Comparison of ENCODE assay signal across 13 cellular contexts in the genomic region with DNA sequence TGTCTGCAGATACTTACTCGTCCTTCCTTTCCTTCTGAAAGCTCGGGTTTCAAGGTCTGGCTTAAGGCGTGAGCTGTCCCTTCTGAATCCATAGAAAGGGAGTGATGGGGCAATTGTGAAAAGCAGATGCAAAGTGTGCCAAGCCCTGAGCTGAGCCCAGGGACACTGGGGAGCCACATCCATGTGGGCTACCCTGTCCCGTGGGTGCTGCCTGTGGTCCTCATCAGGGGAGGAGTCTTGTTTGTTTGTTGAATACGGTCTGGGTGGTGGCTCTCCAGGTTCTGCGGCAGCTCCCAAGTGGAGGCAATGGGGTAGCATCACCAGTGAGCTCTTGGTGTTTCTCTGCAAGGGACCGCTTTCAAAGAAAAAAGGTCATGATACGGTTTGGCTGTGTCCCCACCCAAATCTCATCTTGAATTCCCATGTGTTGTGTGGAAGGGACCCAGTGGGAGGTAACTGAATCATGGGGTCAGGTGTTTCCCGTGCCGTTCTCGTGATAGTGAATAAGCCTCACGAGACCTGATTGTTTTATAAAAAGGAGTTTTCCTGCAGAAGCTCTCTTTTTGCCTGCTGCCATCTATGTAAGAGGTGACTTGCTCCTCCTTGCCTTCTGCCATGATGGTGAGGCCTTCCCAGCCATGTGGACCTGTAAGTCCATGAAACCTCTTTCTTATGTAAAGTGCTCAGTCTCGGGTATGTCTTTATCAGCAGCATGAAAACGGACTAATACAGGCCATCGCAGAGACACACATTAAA. TPM values are rescaled to one million over a fixed set of nuclear protein-coding genes. Genes with fewer than 3 reads are reported as not detected.
DNase-seq lines count a peak whose midpoint lies in the region; ATAC-seq and TF ChIP-seq lines count a peak whose summit lies in the region.
"Had no signal": no experiment of that assay in that cellular context is flagged by ENCODE, and none has a peak within 500 bp of the region (broad histone marks: within the 10 kb centered on the region; RNA-seq: fewer than 3 reads in every experiment).

No MANE protein-coding gene starts in this region.

- TF ChIP-seq CTCF in KMS-11 (conservative IDR thresholded peaks at IDR 0.05; ENCODE audit: low read depth, low read length) (no peak), osteocyte (IDR thresholded peaks at IDR 0.05) (no peak)

- no peaks in the 10 kb centered on the region for H3K9me3 ChIP-seq in CD4-positive, CD25-positive, alpha-beta regulatory T cell (ENCODE audit: control insufficient read depth in 2 of 2, low read length in 2 of 2)

- H3K4me1 Mint-ChIP-seq in CD4-positive, CD25-positive, alpha-beta regulatory T cell = peaks cover 18 to 40% (median 29%) of the 10 kb centered on the region in 4 donors
- H3K4me1 Mint-ChIP-seq in central memory CD8-positive, alpha-beta T cell = peaks cover 25% of the 10 kb centered on the region
- H3K4me1 Mint-ChIP-seq in osteocyte (ENCODE audit: unreplicated experiment) = peaks cover 16% of the 10 kb centered on the region

- peaks cover 12% of the 10 kb centered on the region for H3K36me3 ChIP-seq in CD4-positive, CD25-positive, alpha-beta regulatory T cell (ENCODE audit: control insufficient read depth, insufficient read depth, low read length)
- H3K36me3 ChIP-seq in KMS-11 (ENCODE audit: insufficient read depth) = no peaks in the 10 kb centered on the region

- peaks cover 20% of the 10 kb centered on the region for H3K79me2 ChIP-seq in KMS-11 (ENCODE audit: insufficient read depth, low read depth)

- peaks cover 24% of the 10 kb centered on the region for H3K4me1 ChIP-seq in CD4-positive, CD25-positive, alpha-beta regulatory T cell (ENCODE audit: control insufficient read depth, insufficient read depth, low read length, poor library complexity, severe bottlenecking)
- peaks cover 17% of the 10 kb centered on the region for H3K4me1 ChIP-seq in KMS-11 (ENCODE audit: low read depth, poor library complexity, severe bottlenecking)

- H4K20me1 ChIP-seq in KMS-11 (ENCODE audit: insufficient read depth) = no peaks in the 10 kb centered on the region

- H3K4me3 ChIP-seq in CD4-positive, CD25-positive, alpha-beta regulatory T cell (ENCODE audit: low read depth, low read length) = no peak overlapping the region
- no peak overlapping the region for H3K4me3 ChIP-seq in KMS-11 (IDR thresholded peaks at IDR 0.05; ENCODE audit: insufficient read depth, low read depth, low read length)

- H3K27ac Mint-ChIP-seq in CD4-positive, CD25-positive, alpha-beta regulatory T cell = peak overlapping the region; percentile 29 to 98 (median 98)
- H3K27ac Mint-ChIP-seq in central memory CD8-positive, alpha-beta T cell (ENCODE audit: low read depth) = peak overlapping the region; percentile 98
- H3K27ac Mint-ChIP-seq in osteocyte (ENCODE audit: unreplicated experiment) = peak overlapping the region; percentile 88

- peaks cover 13% of the 10 kb centered on the region for H3K36me3 Mint-ChIP-seq in CD4-positive, CD25-positive, alpha-beta regulatory T cell
- peaks cover 18% of the 10 kb centered on the region for H3K36me3 Mint-ChIP-seq in central memory CD8-positive, alpha-beta T cell (ENCODE audit: insufficient read depth)
- peaks cover 9% of the 10 kb centered on the region for H3K36me3 Mint-ChIP-seq in osteocyte (ENCODE audit: unreplicated experiment)

- no peak overlapping the region for H3K9ac ChIP-seq in KMS-11

- peak overlapping the region; percentile 87 for H2AFZ ChIP-seq in KMS-11 (ENCODE audit: low read depth)

- no peak for ATAC-seq in CD4-positive, CD25-positive, alpha-beta regulatory T cell (ENCODE audit: low read depth in 2 of 2)
- no peak for ATAC-seq in central memory CD8-positive, alpha-beta T cell (replicated peaks; ENCODE audit: extremely low read depth, poor library complexity, severe bottlenecking)
- ATAC-seq in HG03378 (IDR thresholded peaks at IDR 0.05; ENCODE audit: unreplicated experiment) (no peak), GM21825 (IDR thresholded peaks at IDR 0.05; ENCODE audit: unreplicated experiment) (no peak), left lobe of liver (no peak)

- peak overlapping the region; percentile 86 for H3K27ac ChIP-seq in CD4-positive, CD25-positive, alpha-beta regulatory T cell (ENCODE audit: insufficient read depth, low read length, poor library complexity, severe bottlenecking)
- H3K27ac ChIP-seq in KMS-11 = no peak overlapping the region; the same call in 1 of the 2 replicates

- H3K27me3 ChIP-seq in CD4-positive, CD25-positive, alpha-beta regulatory T cell (ENCODE audit: control insufficient read depth, insufficient read depth, low read length) = no peaks in the 10 kb centered on the region
- no peaks in the 10 kb centered on the region; the same call in 1 of the 2 replicates for H3K27me3 ChIP-seq in KMS-11 (ENCODE audit: insufficient read depth, low read depth)

- H3K9me3 Mint-ChIP-seq in CD4-positive, CD25-positive, alpha-beta regulatory T cell = no peaks in the 10 kb centered on the region
- no peaks in the 10 kb centered on the region for H3K9me3 Mint-ChIP-seq in central memory CD8-positive, alpha-beta T cell
- H3K9me3 Mint-ChIP-seq in osteocyte (ENCODE audit: unreplicated experiment) = no peaks in the 10 kb centered on the region

- peak in 1 of 3 donors; percentile 10 for DNase-seq in CD4-positive, CD25-positive, alpha-beta regulatory T cell
- no peak for DNase-seq in central memory CD8-positive, alpha-beta T cell (ENCODE audit: low spot score in 2 of 2)
- no peak for DNase-seq in osteocyte (ENCODE audit: extremely low spot score, unreplicated experiment)
- no peak for DNase-seq in left lobe of liver (ENCODE audit: low spot score)
- no peak for DNase-seq in Ammon's horn (ENCODE audit: low spot score)
- DNase-seq: DMS 273 treated with DMSO at 0.1 percent for 48 hours; effector CD8-positive, alpha-beta T cell; NCI-H187; retina; stimulated activated CD8-positive, alpha-beta memory T cell treated with anti-CD3 and anti-CD28 coated beads, Interleukin-4, amount 100 ng/mL, for 48 hours had no signal

- peak overlapping the region; percentile 81; the same call in 1 of the 2 replicates for H3K4me2 ChIP-seq in KMS-11

- H3K27me3 Mint-ChIP-seq in CD4-positive, CD25-positive, alpha-beta regulatory T cell = peaks cover 15% of the 10 kb centered on the region
- H3K27me3 Mint-ChIP-seq in central memory CD8-positive, alpha-beta T cell = no peaks in the 10 kb centered on the region
- H3K27me3 Mint-ChIP-seq in osteocyte (ENCODE audit: unreplicated experiment) = peaks cover 18% of the 10 kb centered on the region

- peak overlapping the region in 3 of 4 donors; percentile 47 to 94 (median 92) for H3K4me3 Mint-ChIP-seq in CD4-positive, CD25-positive, alpha-beta regulatory T cell
- H3K4me3 Mint-ChIP-seq in central memory CD8-positive, alpha-beta T cell = peak overlapping the region; percentile 96
- H3K4me3 Mint-ChIP-seq in osteocyte (ENCODE audit: unreplicated experiment) = peak overlapping the region; percentile 32

RNA-seq across cellular contexts. Expression of gene ALG1, which starts 1.0 kb away (rescaled TPM):
- total RNA-seq in CD4-positive, CD25-positive, alpha-beta regulatory T cell = 13.4 TPM
- 10 to 100 TPM; 27.5 to 38.8 (median 35.1) TPM for polyA plus RNA-seq in CD4-positive, CD25-positive, alpha-beta regulatory T cell
- total RNA-seq in osteocyte = 31.6 and 36.5 TPM in 2 replicates
- total RNA-seq in left lobe of liver = 14.9 TPM

RNA-seq across cellular contexts. Expression of gene C16orf89, which starts 4.9 kb away (rescaled TPM):
- not detected for total RNA-seq in CD4-positive, CD25-positive, alpha-beta regulatory T cell
- polyA plus RNA-seq in CD4-positive, CD25-positive, alpha-beta regulatory T cell = not detected
- total RNA-seq in osteocyte = not detected in 2 replicates
- not detected for total RNA-seq in left lobe of liver

RNA-seq across cellular contexts. Expression of gene EEF2KMT, which starts 27.0 kb away (rescaled TPM):
- total RNA-seq in CD4-positive, CD25-positive, alpha-beta regulatory T cell = 3.7 TPM
- polyA plus RNA-seq in CD4-positive, CD25-positive, alpha-beta regulatory T cell = 10 to 100 TPM; 11.0 to 19.6 (median 14.9) TPM
- total RNA-seq in osteocyte (9.3 and 9.9 TPM in 2 replicates), left lobe of liver (5.0 TPM)

RNA-seq across cellular contexts. Expression of gene NAGPA, which starts 36.9 kb away (rescaled TPM):
- total RNA-seq in CD4-positive, CD25-positive, alpha-beta regulatory T cell = 23.7 TPM
- polyA plus RNA-seq in CD4-positive, CD25-positive, alpha-beta regulatory T cell = 10 to 100 TPM; 30.2 to 37.5 (median 33.6) TPM
- total RNA-seq in osteocyte (16.8 and 19.9 TPM in 2 replicates), left lobe of liver (7.1 TPM)

Comparison
In these comparisons a context has a peak if more than half of its experiments do, and no peak if none do; other contexts are left out.
1. H3K4me3 Mint-ChIP-seq: peak in every context shown above with its lines; median percentile 96 in central memory CD8-positive, alpha-beta T cell; 92 in CD4-positive, CD25-positive, alpha-beta regulatory T cell; 32 in osteocyte.